Comparison of ENCODE assay signal across 16 cellular contexts in genomic region chr6:109461733-109462526, GRCh38. TPM values are rescaled to one million over a fixed set of nuclear protein-coding genes. Genes with fewer than 3 reads are reported as not detected.
DNase-seq lines count a peak whose midpoint lies in the region; ATAC-seq and TF ChIP-seq lines count a peak whose summit lies in the region.
"Had no signal": no experiment of that assay in that cellular context is flagged by ENCODE, and none has a peak within 500 bp of the region (broad histone marks: within the 10 kb centered on the region; RNA-seq: fewer than 3 reads in every experiment).

No MANE protein-coding gene starts in this region.

- WGBS in esophagus, 2 donors: 79 to 85% methylated on average over 1 of the region's 1 CpG

- POLR2A ChIA-PET in activated CD8-positive, alpha-beta T cell treated with anti-CD3 and anti-CD28 coated beads for 36 hours (lab: Charles Lee): interaction anchor here (0.9 to 1.0 kb wide), 2 partner anchors 8 to 15 kb away, joined by 3 to 4 read pairs; no protein-coding TSS in a partner anchor
- POLR2A ChIA-PET in activated CD8-positive, alpha-beta T cell treated with anti-CD3 and anti-CD28 coated beads, Interleukin-2, amount 10 ng/mL, durations not matched to agents 7 days and 5 days (lab: Charles Lee): interaction anchor here (1.1 kb wide), 1 partner anchor 11 kb away, joined by 3 read pairs; no protein-coding TSS in a partner anchor
- POLR2A ChIA-PET in PC-3 (lab: Charles Lee; ENCODE audit: unreplicated experiment): no interaction called here

- peaks cover 56% of the 10 kb centered on the region for H3K36me3 Mint-ChIP-seq in activated CD8-positive, alpha-beta T cell treated with anti-CD3 and anti-CD28 coated beads for 36 hours (ENCODE audit: low read depth)
- peaks cover 61% of the 10 kb centered on the region for H3K36me3 Mint-ChIP-seq in activated CD8-positive, alpha-beta T cell treated with anti-CD3 and anti-CD28 coated beads, Interleukin-2, amount 10 ng/mL, durations not matched to agents 7 days and 5 days (ENCODE audit: low read depth)

- H3F3A ChIP-seq in PC-3 (ENCODE audit: low read length, unreplicated experiment): no peaks in the 10 kb centered on the region

- no peak overlapping the region for H3K4me2 ChIP-seq in PC-3 (ENCODE audit: low read length)

- H3K4me3 ChIP-seq in PC-3 (ENCODE audit: low read length) (no peak overlapping the region), esophagus (ENCODE audit: low read depth in 1 of 2, low read length in 2 of 2) (no peak overlapping the region), WERI-Rb-1 (ENCODE audit: low read depth, low read length) (no peak overlapping the region)
- H3K4me3 ChIP-seq: uterus had no signal

- H2AFZ ChIP-seq in PC-3 (ENCODE audit: low read length): no peak overlapping the region

- CTCF ChIA-PET in activated CD8-positive, alpha-beta T cell treated with anti-CD3 and anti-CD28 coated beads for 36 hours (lab: Charles Lee): interaction anchor here (2.7 kb wide), 1 partner anchor 274 kb away, joined by 6 read pairs; no protein-coding TSS in a partner anchor
- CTCF ChIA-PET in activated CD8-positive, alpha-beta T cell treated with anti-CD3 and anti-CD28 coated beads, Interleukin-2, amount 10 ng/mL, durations not matched to agents 7 days and 5 days (lab: Charles Lee): interaction anchor here (1.1 kb wide), 1 partner anchor 578 kb away, joined by 3 read pairs; no protein-coding TSS in a partner anchor
- CTCF ChIA-PET in PC-3 (lab: Charles Lee): no interaction called here

- BruUV-seq in PC-3 (replicated peaks; lab: Mats Ljungman, UMichigan): no TSS peak

- no peak for DNase-seq in activated CD8-positive, alpha-beta T cell treated with anti-CD3 and anti-CD28 coated beads for 36 hours
- no peak for DNase-seq in activated CD8-positive, alpha-beta T cell treated with anti-CD3 and anti-CD28 coated beads, Interleukin-2, amount 10 ng/mL, durations not matched to agents 7 days and 5 days
- DNase-seq in PC-3 (peak; percentile 41), H4 (ENCODE audit: low spot score) (no peak), WERI-Rb-1 (no peak)
- DNase-seq in stimulated activated naive CD8-positive, alpha-beta T cell treated with anti-CD3 and anti-CD28 coated beads, Interleukin-15, Interleukin-2, amounts not matched to agents 100 U/mL and 50 U/mL, for 24 hours: no peak
- DNase-seq: ACHN; activated CD4-positive, alpha-beta T cell treated with anti-CD3 and anti-CD28 coated beads for 48 hours; effector memory CD4-positive, alpha-beta T cell; hippocampal formation; midbrain; NCI-H146; NCI-H2227 treated with DMSO at 0.1 percent for 48 hours; uterus had no signal

- H3K9me2 ChIP-seq in PC-3 (replicated peaks; ENCODE audit: low read length): no peaks in the 10 kb centered on the region

- no peaks in the 10 kb centered on the region for H4K20me1 ChIP-seq in PC-3 (ENCODE audit: low read length)

- H3K4me1 ChIP-seq in PC-3 (ENCODE audit: insufficient read depth, low read length) (peaks cover 13% of the 10 kb centered on the region; the same call in 1 of the 2 replicates), esophagus (ENCODE audit: control insufficient read depth in 2 of 2, insufficient read depth in 2 of 2, low read length in 1 of 2) (no peaks in the 10 kb centered on the region)
- H3K4me1 ChIP-seq: uterus had no signal

- H3K4me1 Mint-ChIP-seq in activated CD8-positive, alpha-beta T cell treated with anti-CD3 and anti-CD28 coated beads for 36 hours (ENCODE audit: low read depth): peaks cover 73% of the 10 kb centered on the region
- H3K4me1 Mint-ChIP-seq in activated CD8-positive, alpha-beta T cell treated with anti-CD3 and anti-CD28 coated beads, Interleukin-2, amount 10 ng/mL, durations not matched to agents 7 days and 5 days (ENCODE audit: low read depth): peaks cover 56% of the 10 kb centered on the region

- H3K27ac ChIP-seq in PC-3 (ENCODE audit: low read length) (no peak overlapping the region; the same call in 1 of the 2 replicates), esophagus (ENCODE audit: low read depth in 2 of 2, low read length in 1 of 2) (peak overlapping the region; percentile 33 to 65), WERI-Rb-1 (no peak overlapping the region)
- H3K27ac ChIP-seq: uterus had no signal

- peak overlapping the region; percentile 62 for H3K27ac Mint-ChIP-seq in activated CD8-positive, alpha-beta T cell treated with anti-CD3 and anti-CD28 coated beads for 36 hours
- H3K27ac Mint-ChIP-seq in activated CD8-positive, alpha-beta T cell treated with anti-CD3 and anti-CD28 coated beads, Interleukin-2, amount 10 ng/mL, durations not matched to agents 7 days and 5 days: no peak overlapping the region

- H3K9me3 ChIP-seq in PC-3 (ENCODE audit: low read length) (no peaks in the 10 kb centered on the region), esophagus (ENCODE audit: control insufficient read depth in 2 of 2, insufficient read depth in 1 of 2, low read depth in 1 of 2, low read length in 1 of 2) (no peaks in the 10 kb centered on the region), WERI-Rb-1 (ENCODE audit: severe bottlenecking) (no peaks in the 10 kb centered on the region)
- H3K9me3 ChIP-seq: uterus had no signal

- ATAC-seq in activated CD8-positive, alpha-beta T cell treated with anti-CD3 and anti-CD28 coated beads for 36 hours: peak; percentile 7
- ATAC-seq in activated CD8-positive, alpha-beta T cell treated with anti-CD3 and anti-CD28 coated beads, Interleukin-2, amount 10 ng/mL, durations not matched to agents 7 days and 5 days: no peak
- ATAC-seq in PC-3 (no peak), GM21619 (IDR thresholded peaks at IDR 0.05; ENCODE audit: unreplicated experiment) (no peak)
- ATAC-seq in stimulated activated naive CD8-positive, alpha-beta T cell treated with anti-CD3 and anti-CD28 coated beads, Interleukin-15, Interleukin-2, amounts not matched to agents 100 U/mL and 50 U/mL, for 24 hours: peak; percentile 15

- intact Hi-C loops in activated CD8-positive, alpha-beta T cell treated with anti-CD3 and anti-CD28 coated beads for 36 hours (cut with micrococcal nuclease): no loop called here
- intact Hi-C loops in PC-3 (cut with micrococcal nuclease): no loop called here

- TF ChIP-seq CTCF in activated CD8-positive, alpha-beta T cell treated with anti-CD3 and anti-CD28 coated beads for 36 hours (IDR thresholded peaks at IDR 0.05): no peak
- TF ChIP-seq CTCF in PC-3 (conservative IDR thresholded peaks at IDR 0.05; ENCODE audit: low read depth, low read length) (no peak), WERI-Rb-1 (IDR thresholded peaks at IDR 0.05; ENCODE audit: low read depth, low read length) (no peak)

- no peaks in the 10 kb centered on the region for H3K79me2 ChIP-seq in PC-3 (ENCODE audit: low read length)

- H3K9me3 Mint-ChIP-seq in activated CD8-positive, alpha-beta T cell treated with anti-CD3 and anti-CD28 coated beads for 36 hours: peaks cover 3% of the 10 kb centered on the region
- H3K9me3 Mint-ChIP-seq in activated CD8-positive, alpha-beta T cell treated with anti-CD3 and anti-CD28 coated beads, Interleukin-2, amount 10 ng/mL, durations not matched to agents 7 days and 5 days (ENCODE audit: insufficient read depth): no peaks in the 10 kb centered on the region

- H3K27me3 ChIP-seq in PC-3 (ENCODE audit: low read length) (no peaks in the 10 kb centered on the region), esophagus (ENCODE audit: control insufficient read depth in 1 of 2, insufficient read depth in 2 of 2, low read length in 2 of 2) (no peaks in the 10 kb centered on the region), WERI-Rb-1 (ENCODE audit: insufficient read depth, low read depth, severe bottlenecking) (no peaks in the 10 kb centered on the region)
- H3K27me3 ChIP-seq: uterus had no signal

- peaks cover 22% of the 10 kb centered on the region for H3K36me3 ChIP-seq in PC-3 (ENCODE audit: low read depth, low read length)
- H3K36me3 ChIP-seq in esophagus (ENCODE audit: control insufficient read depth in 2 of 2, insufficient read depth in 2 of 2, low read length in 1 of 2): peaks cover 7 to 8% of the 10 kb centered on the region in 2 donors
- H3K36me3 ChIP-seq in WERI-Rb-1: peaks cover 43% of the 10 kb centered on the region
- H3K36me3 ChIP-seq: uterus had no signal

- no peak overlapping the region for H3K9ac ChIP-seq in PC-3 (ENCODE audit: low read length)

- no peaks in the 10 kb centered on the region for H3K27me3 Mint-ChIP-seq in activated CD8-positive, alpha-beta T cell treated with anti-CD3 and anti-CD28 coated beads for 36 hours
- no peaks in the 10 kb centered on the region for H3K27me3 Mint-ChIP-seq in activated CD8-positive, alpha-beta T cell treated with anti-CD3 and anti-CD28 coated beads, Interleukin-2, amount 10 ng/mL, durations not matched to agents 7 days and 5 days (ENCODE audit: low read depth)

- H3K4me3 Mint-ChIP-seq in activated CD8-positive, alpha-beta T cell treated with anti-CD3 and anti-CD28 coated beads for 36 hours: no peak overlapping the region
- no peak overlapping the region for H3K4me3 Mint-ChIP-seq in activated CD8-positive, alpha-beta T cell treated with anti-CD3 and anti-CD28 coated beads, Interleukin-2, amount 10 ng/mL, durations not matched to agents 7 days and 5 days

RNA-seq across cellular contexts. Expression of gene MICAL1, which starts 6.4 kb away (rescaled TPM):
- total RNA-seq in activated CD8-positive, alpha-beta T cell treated with anti-CD3 and anti-CD28 coated beads for 36 hours: 10 to 100 TPM; 17.7 TPM
- total RNA-seq in activated CD8-positive, alpha-beta T cell treated with anti-CD3 and anti-CD28 coated beads, Interleukin-2, amount 10 ng/mL, durations not matched to agents 7 days and 5 days: 10 to 100 TPM; 50.5 to 53.2 TPM
- total RNA-seq in PC-3 (2014; rRNA removed): 9.1 and 17.9 TPM in 2 replicates
- polyA plus RNA-seq in esophagus: 10 to 100 TPM; 17.6 to 18.2 TPM
- total RNA-seq in H4 (2014; rRNA removed; shearing (Covaris generic)): 3.5 and 5.8 TPM in 2 replicates

RNA-seq across cellular contexts. Expression of gene ZBTB24, which starts 21.1 kb away (rescaled TPM):
- 10 to 100 TPM; 10.5 to 11.8 TPM for total RNA-seq in activated CD8-positive, alpha-beta T cell treated with anti-CD3 and anti-CD28 coated beads for 36 hours
- 10 to 100 TPM; 16.0 to 16.3 TPM for total RNA-seq in activated CD8-positive, alpha-beta T cell treated with anti-CD3 and anti-CD28 coated beads, Interleukin-2, amount 10 ng/mL, durations not matched to agents 7 days and 5 days
- total RNA-seq in PC-3 (2014; rRNA removed): 4.5 and 6.1 TPM in 2 replicates
- polyA plus RNA-seq in esophagus: 1 to 10 TPM; 2.2 to 2.3 TPM
- total RNA-seq in H4 (2014; rRNA removed; shearing (Covaris generic)): 5.2 and 6.1 TPM in 2 replicates

RNA-seq across cellular contexts. Expression of gene SMPD2, which starts 21.4 kb away (rescaled TPM):
- total RNA-seq in activated CD8-positive, alpha-beta T cell treated with anti-CD3 and anti-CD28 coated beads for 36 hours: 1 to 10 TPM; 8.7 to 9.6 TPM
- total RNA-seq in activated CD8-positive, alpha-beta T cell treated with anti-CD3 and anti-CD28 coated beads, Interleukin-2, amount 10 ng/mL, durations not matched to agents 7 days and 5 days: 10 to 100 TPM; 15.5 to 15.6 TPM
- 12.6 and 13.8 TPM in 2 replicates for total RNA-seq in PC-3 (2014; rRNA removed)
- 10 to 100 TPM; 22.9 to 25.5 TPM for polyA plus RNA-seq in esophagus
- total RNA-seq in H4 (2014; rRNA removed; shearing (Covaris generic)): 11.2 and 12.9 TPM in 2 replicates

RNA-seq across cellular contexts. Expression of gene PPIL6, which starts 21.5 kb away (rescaled TPM):
- total RNA-seq in activated CD8-positive, alpha-beta T cell treated with anti-CD3 and anti-CD28 coated beads for 36 hours: under 1 TPM; 0.27 to 0.38 TPM
- under 1 TPM in 1 of 2 experiments, not detected in 1; 0.16 TPM for total RNA-seq in activated CD8-positive, alpha-beta T cell treated with anti-CD3 and anti-CD28 coated beads, Interleukin-2, amount 10 ng/mL, durations not matched to agents 7 days and 5 days
- 0.62 and 2.1 TPM in 2 replicates for total RNA-seq in PC-3 (2014; rRNA removed)
- polyA plus RNA-seq in esophagus: under 1 TPM; 0.16 to 0.82 TPM
- 1.0 TPM in 1 of 2 replicates, not detected in the other for total RNA-seq in H4 (2014; rRNA removed; shearing (Covaris generic))

Comparison
In these comparisons a context has a peak if more than half of its experiments do, and no peak if none do; other contexts are left out.
1. ATAC-seq: peak in activated CD8-positive, alpha-beta T cell treated with anti-CD3 and anti-CD28 coated beads for 36 hours (single experiment) and stimulated activated naive CD8-positive, alpha-beta T cell treated with anti-CD3 and anti-CD28 coated beads, Interleukin-15, Interleukin-2, amounts not matched to agents 100 U/mL and 50 U/mL, for 24 hours (single experiment); none in activated CD8-positive, alpha-beta T cell treated with anti-CD3 and anti-CD28 coated beads, Interleukin-2, amount 10 ng/mL, durations not matched to agents 7 days and 5 days (single experiment), PC-3 (single experiment) and GM21619 (single experiment).
2. H3K27ac ChIP-seq: peak in esophagus (2 of 2); none in PC-3 (single experiment) and WERI-Rb-1 (single experiment).